ENCODE assay signal across 24 cellular contexts in the genomic region with DNA sequence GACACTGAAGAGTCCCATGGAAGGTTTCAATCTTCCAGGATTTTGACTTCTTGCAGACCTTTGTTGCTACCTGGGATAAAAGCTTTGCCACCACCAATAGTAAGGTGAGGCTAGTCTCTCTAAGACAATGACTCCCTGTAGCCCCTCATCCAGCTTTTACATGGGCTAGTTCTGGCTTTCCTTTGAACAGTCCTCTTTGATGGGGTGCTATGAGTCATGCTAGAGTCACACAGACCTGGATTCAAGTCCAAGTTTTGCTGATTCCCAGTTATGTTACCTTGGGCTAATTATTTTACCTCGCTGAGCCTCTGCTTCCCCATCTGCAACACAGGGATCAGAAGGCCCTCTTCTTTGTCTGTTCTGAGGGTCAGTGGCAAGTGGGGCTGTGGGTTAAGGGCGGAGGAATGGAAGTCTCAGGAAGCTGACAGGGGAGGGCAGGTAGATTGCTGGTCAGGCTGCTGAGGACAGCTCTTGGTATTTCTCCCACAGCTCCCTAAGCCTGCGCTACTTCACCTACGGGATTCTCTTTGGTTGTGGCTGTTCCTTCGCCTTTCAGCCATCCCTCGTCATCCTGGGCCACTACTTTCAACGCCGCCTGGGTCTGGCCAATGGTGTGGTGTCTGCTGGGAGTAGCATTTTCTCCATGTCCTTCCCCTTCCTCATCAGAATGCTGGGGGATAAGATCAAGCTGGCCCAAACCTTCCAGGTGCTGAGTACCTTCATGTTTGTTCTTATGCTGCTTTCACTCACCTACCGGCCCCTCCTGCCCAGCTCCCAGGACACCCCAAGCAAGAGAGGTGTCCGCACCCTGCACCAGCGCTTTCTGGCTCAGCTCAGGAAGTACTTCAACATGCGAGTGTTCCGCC.
DNase-seq lines count a peak whose midpoint lies in the region; ATAC-seq and TF ChIP-seq lines count a peak whose summit lies in the region.
"Had no signal": no experiment of that assay in that cellular context is flagged by ENCODE, and none has a peak within 500 bp of the region (broad histone marks: within the 10 kb centered on the region; RNA-seq: fewer than 3 reads in every experiment).

No MANE protein-coding gene starts in this region.

- intact Hi-C loops in natural killer cell (cut with micrococcal nuclease), result no loop called here

- H3K9me3 Mint-ChIP-seq in natural killer cell, result no peaks in the 10 kb centered on the region
- H3K9me3 Mint-ChIP-seq: CD4-positive, alpha-beta memory T cell; HFFc6 had no signal

- no peak overlapping the region for H3K27ac Mint-ChIP-seq in natural killer cell
- H3K27ac Mint-ChIP-seq: CD4-positive, alpha-beta memory T cell; H9; HFFc6 had no signal

- ATAC-seq in natural killer cell, result no peak
- no peak for ATAC-seq in HG03521 (IDR thresholded peaks at IDR 0.05; ENCODE audit: unreplicated experiment)
- ATAC-seq: HepG2, K562 had no signal

- H3K4me1 Mint-ChIP-seq in natural killer cell, result no peaks in the 10 kb centered on the region
- H3K4me1 Mint-ChIP-seq: CD4-positive, alpha-beta memory T cell had no signal

- H3K4me3 Mint-ChIP-seq in natural killer cell, result no peak overlapping the region
- H3K4me3 Mint-ChIP-seq: H9, HFFc6 had no signal

- H3K27me3 Mint-ChIP-seq in natural killer cell (ENCODE audit: low read depth in 2 of 2), result peaks cover 0 to 7% of the 10 kb centered on the region in 2 donors
- H3K27me3 Mint-ChIP-seq: CD4-positive, alpha-beta memory T cell had no signal

- no peak overlapping the region for H3K4me3 ChIP-seq in fibroblast of the aortic adventitia (ENCODE audit: low read depth, low read length)
- H3K4me3 ChIP-seq: BLaER1 treated with 17β-estradiol and CSF1 and Interleukin-3, amounts not matched to agents 10 nM and 100 nM; K562 had no signal

- DNase-seq in ELR (ENCODE audit: low read depth) (peak; percentile 24), HT1080 (ENCODE audit: low read depth) (peak; percentile 13), RPMI7951 (ENCODE audit: low read depth) (peak; percentile 29), fibroblast of the aortic adventitia (ENCODE audit: low read depth) (peak; percentile 31), natural killer cell (no peak), activated gamma-delta T cell (lab: John Stamatoyannopoulos, UW) (no peak), OCI-M1 (lab: John Stamatoyannopoulos, UW) (no peak)
- DNase-seq: AML-193; CD4-positive, alpha-beta memory T cell; COR-L47; DMS53; H9; HFFc6; Kasumi-1; MM.1S; NCI-H2029; NCI-H446 treated with DMSO at 0.1 percent for 48 hours; NCI-H526 treated with DMSO at 0.1 percent for 48 hours; SIG-M5; SK-N-SH had no signal

- H3K36me3 Mint-ChIP-seq in natural killer cell, result no peaks in the 10 kb centered on the region
- H3K36me3 Mint-ChIP-seq: CD4-positive, alpha-beta memory T cell had no signal

- TF ChIP-seq CTCF in fibroblast of the aortic adventitia (IDR thresholded peaks at IDR 0.05; ENCODE audit: insufficient read depth, low read length) (no peak), natural killer cell (IDR thresholded peaks at IDR 0.05) (no peak)

Comparison
In these comparisons a context has a peak if more than half of its experiments do, and no peak if none do; other contexts are left out.
1. DNase-seq: peak in ELR (single experiment), HT1080 (single experiment), RPMI7951 (single experiment) and fibroblast of the aortic adventitia (single experiment); none in natural killer cell (single experiment), activated gamma-delta T cell (single experiment) and OCI-M1 (single experiment).